Comparison of ENCODE assay signal across 8 cellular contexts in genomic region chr7:114085313-114085591, GRCh38.
DNase-seq lines count a peak whose midpoint lies in the region; ATAC-seq and TF ChIP-seq lines count a peak whose summit lies in the region.

No MANE protein-coding gene starts in this region.

- H2AFZ ChIP-seq in MM.1S (ENCODE audit: low read length) = peak overlapping the region; percentile 95
- peak overlapping the region; percentile 92 for H2AFZ ChIP-seq in neural progenitor cell (replicated peaks)

- peak overlapping the region; percentile 91 for H3K9ac ChIP-seq in MM.1S (ENCODE audit: low read length)
- H3K9ac ChIP-seq in neural progenitor cell = no peak overlapping the region

- H3K36me3 ChIP-seq in MM.1S (replicated peaks; ENCODE audit: insufficient read depth, low read length) (no peaks in the 10 kb centered on the region), neural progenitor cell (no peaks in the 10 kb centered on the region)

- peak; percentile 24 for ATAC-seq in GM18868 (IDR thresholded peaks at IDR 0.05; ENCODE audit: unreplicated experiment)
- ATAC-seq in HG03135 (IDR thresholded peaks at IDR 0.05; ENCODE audit: unreplicated experiment) = no peak
- no peak for ATAC-seq in HG02642 (IDR thresholded peaks at IDR 0.05; ENCODE audit: poor library complexity, unreplicated experiment)
- no peak for ATAC-seq in GM21619 (IDR thresholded peaks at IDR 0.05; ENCODE audit: unreplicated experiment)

- H3K27me3 Mint-ChIP-seq in neural progenitor cell (ENCODE audit: insufficient read depth, low read depth) = peaks cover 37% of the 10 kb centered on the region

- TF ChIP-seq CTCF in MM.1S (IDR thresholded peaks at IDR 0.05; ENCODE audit: low read length) (no peak), epithelial cell of esophagus (IDR thresholded peaks at IDR 0.05; ENCODE audit: insufficient read depth, low read depth, low read length, missing control alignments) (no peak), neural progenitor cell (IDR thresholded peaks at IDR 0.05) (no peak)

- H3K4me3 ChIP-seq in MM.1S (ENCODE audit: low read length) (peak overlapping the region; percentile 88), epithelial cell of esophagus (ENCODE audit: low read length) (peak overlapping the region; percentile 71), neural progenitor cell (peak overlapping the region; percentile 58)

- H4K20me1 ChIP-seq in MM.1S (ENCODE audit: insufficient read depth, low read length) = no peaks in the 10 kb centered on the region
- peaks cover 33% of the 10 kb centered on the region for H4K20me1 ChIP-seq in neural progenitor cell (ENCODE audit: low read depth)

- H3K9me3 Mint-ChIP-seq in neural progenitor cell = no peaks in the 10 kb centered on the region

- H3K27ac Mint-ChIP-seq in neural progenitor cell = peak overlapping the region; percentile 99

- H3K27ac ChIP-seq in MM.1S (ENCODE audit: low read length) (peak overlapping the region; percentile 96), neural progenitor cell (no peak overlapping the region)

- no peaks in the 10 kb centered on the region for H3K36me3 Mint-ChIP-seq in neural progenitor cell

- H3K4me3 Mint-ChIP-seq in neural progenitor cell = peak overlapping the region; percentile 96

- H3K9me2 ChIP-seq in MM.1S (replicated peaks; ENCODE audit: insufficient read depth, low read length) = no peaks in the 10 kb centered on the region

- H3K4me2 ChIP-seq in MM.1S (ENCODE audit: low read depth, low read length) (peak overlapping the region; percentile 97), neural progenitor cell (peak overlapping the region; percentile 89)

- H3K4me1 ChIP-seq in MM.1S (ENCODE audit: low read length) (peaks cover 11% of the 10 kb centered on the region), neural progenitor cell (peaks cover 15% of the 10 kb centered on the region)

- H3K79me2 ChIP-seq in MM.1S (ENCODE audit: low read length) (peaks cover 26% of the 10 kb centered on the region), neural progenitor cell (ENCODE audit: low read depth) (no peaks in the 10 kb centered on the region)

- DNase-seq in MM.1S (no peak), epithelial cell of esophagus (ENCODE audit: low read depth) (no peak), neural progenitor cell (ENCODE audit: low spot score) (no peak), NCI-H1092 (lab: John Stamatoyannopoulos, UW) (no peak)

- H3K27me3 ChIP-seq in MM.1S (replicated peaks; ENCODE audit: insufficient read depth, low read length) (no peaks in the 10 kb centered on the region), neural progenitor cell (peaks cover 100% of the 10 kb centered on the region)

- H3K9me3 ChIP-seq in MM.1S (replicated peaks; ENCODE audit: insufficient read depth, low read length) (no peaks in the 10 kb centered on the region), neural progenitor cell (ENCODE audit: low read depth) (no peaks in the 10 kb centered on the region)

- H3F3A ChIP-seq in MM.1S (ENCODE audit: insufficient read depth, low read length) (peaks cover 34% of the 10 kb centered on the region), neural progenitor cell (ENCODE audit: low read depth) (peaks cover 10% of the 10 kb centered on the region)

- H3K4me1 Mint-ChIP-seq in neural progenitor cell = peaks cover 32% of the 10 kb centered on the region
